In the genomic region with DNA sequence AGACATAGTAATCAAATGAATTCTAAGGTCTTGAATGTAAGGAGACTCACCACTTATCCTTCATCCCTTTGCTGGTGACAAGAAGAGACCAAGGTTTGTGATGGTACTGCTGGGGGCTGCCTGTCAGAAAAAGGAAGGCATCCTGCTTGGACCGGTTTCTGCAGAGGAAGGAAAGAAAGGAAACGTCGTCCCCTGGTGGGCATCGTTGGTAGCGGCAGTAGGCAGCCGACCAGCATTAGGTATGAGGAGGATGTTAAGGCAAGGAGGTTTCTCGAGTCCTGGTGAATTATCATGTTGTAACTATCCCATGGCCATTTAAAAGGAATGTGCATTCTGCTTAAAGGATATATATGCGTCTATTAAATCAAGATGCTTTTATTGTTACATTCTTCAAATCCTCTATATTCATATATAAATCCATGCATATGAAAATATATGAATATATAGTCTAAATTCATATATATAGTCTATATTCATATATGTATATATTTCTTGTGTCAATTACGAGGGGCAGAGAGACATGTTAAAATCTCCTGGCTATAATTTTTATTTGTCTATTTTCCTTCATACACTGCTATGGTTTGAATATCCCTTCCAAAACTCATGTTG, we compare ENCODE assay signal across 9 cellular contexts.
DNase-seq lines count a peak whose midpoint lies in the region; ATAC-seq, FAIRE-seq and TF ChIP-seq lines count a peak whose summit lies in the region.
"Had no signal": no experiment of that assay in that cellular context is flagged by ENCODE, and none has a peak within 500 bp of the region (broad histone marks: within the 10 kb centered on the region; RNA-seq: fewer than 3 reads in every experiment).

No MANE protein-coding gene starts in this region.

- intact Hi-C loops in PC-3 (cut with micrococcal nuclease): loop anchor here (1.0 kb wide), 2 partner anchors 307 to 344 kb away; no protein-coding TSS in a partner anchor

- H3K4me2 ChIP-seq in PC-3 (ENCODE audit: low read length): no peak overlapping the region

- H3F3A ChIP-seq in PC-3 (ENCODE audit: low read length, unreplicated experiment): no peaks in the 10 kb centered on the region

- no peaks in the 10 kb centered on the region for H3K9me2 ChIP-seq in PC-3 (replicated peaks; ENCODE audit: low read length)

- BruUV-seq in PC-3 (replicated peaks; lab: Mats Ljungman, UMichigan): no TSS peak

- H3K4me3 ChIP-seq in PC-3 (ENCODE audit: low read length): no peak overlapping the region
- no peak overlapping the region for H3K4me3 ChIP-seq in fibroblast of the aortic adventitia (ENCODE audit: low read depth, low read length)
- no peak overlapping the region for H3K4me3 ChIP-seq in thoracic aorta

- no peaks in the 10 kb centered on the region for H3K79me2 ChIP-seq in PC-3 (ENCODE audit: low read length)

- H3K27ac ChIP-seq in PC-3 (ENCODE audit: low read length): no peak overlapping the region
- no peak overlapping the region for H3K27ac ChIP-seq in thoracic aorta

- peak; percentile 76 for ATAC-seq in PC-3
- ATAC-seq in thoracic aorta (ENCODE audit: insufficient number of reproducible peaks, low FRiP score, low read depth): no peak

- no peak overlapping the region for H3K9ac ChIP-seq in PC-3 (ENCODE audit: low read length)

- H2AFZ ChIP-seq in PC-3 (ENCODE audit: low read length): no peak overlapping the region

- POLR2A ChIA-PET in PC-3 (lab: Charles Lee; ENCODE audit: unreplicated experiment): interaction anchor here (0.6 kb wide), 1 partner anchor 354 kb away, joined by 4 read pairs; a partner anchor contains a TSS

- DNase-seq in NCI-H1436 (lab: John Stamatoyannopoulos, UW) (peak; percentile 60), NCI-H1436 treated with DMSO at 0.1 percent for 48 hours (lab: John Stamatoyannopoulos, UW) (no peak), HTR-8/SVneo (ENCODE audit: insufficient read length, low spot score) (peak; percentile 62), PC-3 (peak; percentile 85), fibroblast of the aortic adventitia (ENCODE audit: low read depth) (peak; percentile 59), occipital lobe (lab: John Stamatoyannopoulos, UW) (peak; percentile 20), thoracic aorta (ENCODE audit: low spot score) (no peak)
- peak; percentile 82 for DNase-seq in activated T-cell treated with anti-CD3 and anti-CD28 coated beads, Interleukin-2, amount 50 U/mL, for 24 hours

- H4K20me1 ChIP-seq in PC-3 (ENCODE audit: low read length): no peaks in the 10 kb centered on the region

- peaks cover 13% of the 10 kb centered on the region for H3K27me3 ChIP-seq in PC-3 (ENCODE audit: low read length)
- no peaks in the 10 kb centered on the region for H3K27me3 ChIP-seq in thoracic aorta (replicated peaks; ENCODE audit: insufficient read depth)

- H3K4me1 ChIP-seq in PC-3 (ENCODE audit: insufficient read depth, low read length) (no peaks in the 10 kb centered on the region), thoracic aorta (ENCODE audit: control insufficient read depth in 1 of 2, low read depth in 2 of 2) (no peaks in the 10 kb centered on the region)

- H3K36me3 Mint-ChIP-seq in activated T-cell treated with anti-CD3 and anti-CD28 coated beads, Interleukin-2, amount 50 U/mL, for 24 hours (ENCODE audit: low read depth): no peaks in the 10 kb centered on the region

- no peak overlapping the region for H3K4me3 Mint-ChIP-seq in activated T-cell treated with anti-CD3 and anti-CD28 coated beads, Interleukin-2, amount 50 U/mL, for 24 hours

- CTCF ChIA-PET in PC-3 (lab: Charles Lee): interaction anchor here (1.8 kb wide), 1 partner anchor 344 kb away, joined by 8 read pairs; no protein-coding TSS in a partner anchor

- no peaks in the 10 kb centered on the region for H3K27me3 Mint-ChIP-seq in activated T-cell treated with anti-CD3 and anti-CD28 coated beads, Interleukin-2, amount 50 U/mL, for 24 hours

- H3K36me3 ChIP-seq in PC-3 (ENCODE audit: low read depth, low read length) (no peaks in the 10 kb centered on the region), thoracic aorta (no peaks in the 10 kb centered on the region)

- H3K27ac Mint-ChIP-seq in activated T-cell treated with anti-CD3 and anti-CD28 coated beads, Interleukin-2, amount 50 U/mL, for 24 hours: no peak overlapping the region

- H3K4me1 Mint-ChIP-seq in activated T-cell treated with anti-CD3 and anti-CD28 coated beads, Interleukin-2, amount 50 U/mL, for 24 hours (ENCODE audit: low read depth): no peaks in the 10 kb centered on the region

- no peaks in the 10 kb centered on the region for H3K9me3 Mint-ChIP-seq in activated T-cell treated with anti-CD3 and anti-CD28 coated beads, Interleukin-2, amount 50 U/mL, for 24 hours

- H3K9me3 ChIP-seq in PC-3 (ENCODE audit: low read length) (no peaks in the 10 kb centered on the region), thoracic aorta (no peaks in the 10 kb centered on the region)

- FAIRE-seq in HTR-8/SVneo (lab: Jason Lieb, UNC): peak; percentile 90
- FAIRE-seq: A204.1 had no signal

- TF ChIP-seq CTCF in PC-3 (conservative IDR thresholded peaks at IDR 0.05; ENCODE audit: low read depth, low read length) (peak; percentile 97), fibroblast of the aortic adventitia (IDR thresholded peaks at IDR 0.05; ENCODE audit: insufficient read depth, low read length) (peak; percentile 100), thoracic aorta (IDR thresholded peaks at IDR 0.05) (peak; percentile 78)

Comparison
In these comparisons a context has a peak if more than half of its experiments do, and no peak if none do; other contexts are left out.
1. DNase-seq: peak in NCI-H1436 (single experiment), HTR-8/SVneo (single experiment), PC-3 (single experiment), activated T-cell treated with anti-CD3 and anti-CD28 coated beads, Interleukin-2, amount 50 U/mL, for 24 hours (single experiment), fibroblast of the aortic adventitia (single experiment) and occipital lobe (single experiment); none in NCI-H1436 treated with DMSO at 0.1 percent for 48 hours (single experiment) and thoracic aorta (single experiment).
2. Peak in every context shown above with its lines, with median percentiles within 50 percentile points of each other: CTCF ChIP-seq.